Comparison of ENCODE assay signal across 11 cellular contexts in genomic region chr18:22332590-22332989, GRCh38.
A peak's percentile ranks its signal among the peaks of the same experiment; 100 is the strongest.
DNase-seq lines count a peak whose midpoint lies in the region; ATAC-seq, FAIRE-seq and TF ChIP-seq lines count a peak whose summit lies in the region.
"Had no signal": no experiment of that assay in that cellular context is flagged by ENCODE, and none has a peak within 500 bp of the region (broad histone marks: within the 10 kb centered on the region; RNA-seq: fewer than 3 reads in every experiment).

No MANE protein-coding gene starts in this region.

- 46% methylated on average over 5 of the region's 5 CpGs for WGBS in HepG2 (ENCODE audit: low lambda C conversion rate)
- 70 to 82% methylated on average over 4 to 5 of the region's 5 CpGs for WGBS in body of pancreas, 2 donors

- H3K27me3 ChIP-seq in HepG2 (ENCODE audit: control insufficient read depth in 1 of 2, insufficient read depth in 2 of 2, low read length in 2 of 2) (peaks cover 0 to 6% of the 10 kb centered on the region in 2 experiments; a peak in 2 of 5 replicates), body of pancreas (no peaks in the 10 kb centered on the region)

- H3K9ac ChIP-seq in HepG2 (ENCODE audit: insufficient read depth, low read depth, low read length) = no peak overlapping the region

- POLR2A ChIA-PET in HepG2 (lab: Yijun Ruan, JAX) = no interaction called here

- intact Hi-C loops in HepG2 (cut with micrococcal nuclease; ENCODE audit: unreplicated experiment) (no loop called here), body of pancreas (cut with DNase I) (no loop called here)

- no peak overlapping the region for H2AFZ ChIP-seq in HepG2 (ENCODE audit: low read length)

- no peak for FAIRE-seq in HepG2 (lab: Jason Lieb, UNC)

- no peak for TF ChIP-seq RAD21 in HepG2 (CRISPR knock-in tag; IDR thresholded peaks at IDR 0.05)

- H3K4me2 ChIP-seq in HepG2 (ENCODE audit: low read depth, low read length) = no peak overlapping the region

- in situ Hi-C loops in HepG2 (cut with HindIII; ENCODE audit: extremely low pct_ligation_motif_present, low pct_unique_long_range_greater_than_20kb) = no loop called here

- no TSS peak for BruUV-seq in HepG2 (replicated peaks; lab: Mats Ljungman, UMichigan)

- H3K9me3 ChIP-seq in HepG2 (ENCODE audit: low read length) (no peaks in the 10 kb centered on the region), body of pancreas (no peaks in the 10 kb centered on the region)

- no peak for TF ChIP-seq POLR2A in HepG2 (IDR thresholded peaks at IDR 0.05; ENCODE audit: insufficient read depth in 1 of 2, low read depth in 2 of 2, low read length in 2 of 2)
- no peak for TF ChIP-seq POLR2A in body of pancreas (IDR thresholded peaks at IDR 0.05)

- TF ChIP-seq EP300 in HepG2 (IDR thresholded peaks at IDR 0.05; ENCODE audit: low read depth in 2 of 2, low read length in 2 of 2) (no peak), HepG2 (CRISPR knock-in tag; IDR thresholded peaks at IDR 0.05; ENCODE audit: borderline replicate concordance) (no peak)

- no peaks in the 10 kb centered on the region for H4K20me1 ChIP-seq in HepG2 (ENCODE audit: insufficient read depth, low read length)

- CTCF ChIA-PET in HepG2 (lab: Yijun Ruan, JAX; ENCODE audit: low intra/inter-chr PET ratio, low total read pairs) = no interaction called here

- DNase-seq in HuH-7 (ENCODE audit: low spot score) (peak; percentile 40), SKM-1 treated with dmso at 0.1 percent for 144 hours (lab: John Stamatoyannopoulos, UW; ENCODE audit: unreplicated experiment) (peak; percentile 66), HepG2 (ENCODE audit: low spot score) (peak; percentile 5), body of pancreas (no peak), superior temporal gyrus (ENCODE audit: extremely low spot score) (no peak)
- DNase-seq: activated CD8-positive, alpha-beta memory T cell treated with anti-CD3 and anti-CD28 coated beads for 24 hours; NCI-H446; T-helper 1 cell had no signal

- ATAC-seq in HepG2 (peak; percentile 73), HG03571 (IDR thresholded peaks at IDR 0.05; ENCODE audit: unreplicated experiment) (no peak), body of pancreas (no peak), GM18520 (IDR thresholded peaks at IDR 0.05; ENCODE audit: unreplicated experiment) (no peak)

- H3K4me1 ChIP-seq in HepG2 (ENCODE audit: insufficient read depth, low read length) = no peaks in the 10 kb centered on the region
- peaks cover 8% of the 10 kb centered on the region for H3K4me1 ChIP-seq in body of pancreas

- H3K4me3 ChIP-seq in HepG2 (replicated peaks in 1 of 3; ENCODE audit: insufficient read depth in 1 of 3, low read depth in 2 of 3, low read length in 3 of 3) (no peak overlapping the region), body of pancreas (no peak overlapping the region)

- TF ChIP-seq CTCF in GM12872 (IDR thresholded peaks at IDR 0.05; ENCODE audit: insufficient read depth, low read depth, low read length) (peak; percentile 42; the same call in 1 of the 3 replicates), HepG2 (CRISPR knock-in tag; IDR thresholded peaks at IDR 0.05) (peak; percentile 26; the same call in 1 of the 2 replicates), body of pancreas (IDR thresholded peaks at IDR 0.05) (peak in 1 of 7 experiments; percentile 21)

- H3K27ac ChIP-seq in HepG2 (ENCODE audit: extremely low read length, insufficient read depth, low read length) = no peak overlapping the region
- H3K27ac ChIP-seq in body of pancreas = no peak overlapping the region

- H3K36me3 ChIP-seq in HepG2 (replicated peaks in 1 of 2; ENCODE audit: control insufficient read depth in 1 of 2, insufficient read depth in 2 of 2, low read length in 2 of 2) (no peaks in the 10 kb centered on the region), body of pancreas (replicated peaks in 1 of 2; ENCODE audit: insufficient read depth in 1 of 2, low read depth in 2 of 2) (no peaks in the 10 kb centered on the region)

- no peaks in the 10 kb centered on the region for H3K79me2 ChIP-seq in HepG2 (ENCODE audit: insufficient read depth, low read length)

TF ChIP-seq in HepG2, 621 proteins besides CTCF, POLR2A, EP300 and RAD21:
- TF ChIP-seq ZNF326 (CRISPR knock-in tag; IDR thresholded peaks at IDR 0.05; ENCODE audit: borderline replicate concordance) = no peak
- TF ChIP-seq ZNF496 (CRISPR knock-in tag; IDR thresholded peaks at IDR 0.05; ENCODE audit: insufficient replicate concordance) = no peak
- TF ChIP-seq AHR (CRISPR knock-in tag; IDR thresholded peaks at IDR 0.05) = no peak
- TF ChIP-seq HNRNPK (IDR thresholded peaks at IDR 0.05; ENCODE audit: low read depth, low read length, poor library complexity, severe bottlenecking) = no peak
- no peak for TF ChIP-seq ZSCAN25 (CRISPR knock-in tag; IDR thresholded peaks at IDR 0.05)
- no peak for TF ChIP-seq MBD4 (IDR thresholded peaks at IDR 0.05; ENCODE audit: borderline replicate concordance, low read length)
- no peak for TF ChIP-seq ZNF7 (CRISPR knock-in tag; IDR thresholded peaks at IDR 0.05)
- TF ChIP-seq MED1 (CRISPR knock-in tag; IDR thresholded peaks at IDR 0.05) = no peak
- no peak for TF ChIP-seq CREB3 (CRISPR knock-in tag; IDR thresholded peaks at IDR 0.05)
- no peak for TF ChIP-seq DPF2 (CRISPR knock-in tag; IDR thresholded peaks at IDR 0.05; ENCODE audit: borderline replicate concordance, low read depth)
- no peak for TF ChIP-seq ELK4 (CRISPR knock-in tag; IDR thresholded peaks at IDR 0.05; ENCODE audit: borderline replicate concordance)
- no peak for TF ChIP-seq ZNF703 (CRISPR knock-in tag; IDR thresholded peaks at IDR 0.05; ENCODE audit: borderline replicate concordance)
- no peak for TF ChIP-seq ZNF431 (CRISPR knock-in tag; IDR thresholded peaks at IDR 0.05; ENCODE audit: borderline replicate concordance, low read depth)
- no peak for TF ChIP-seq FOXM1 (CRISPR knock-in tag; IDR thresholded peaks at IDR 0.05)

Comparison
In these comparisons a context has a peak if more than half of its experiments do, and no peak if none do; other contexts are left out.
1. DNase-seq: peak in HuH-7 (single experiment), SKM-1 treated with dmso at 0.1 percent for 144 hours (single experiment) and HepG2 (single experiment); none in body of pancreas (0 of 4) and superior temporal gyrus (single experiment).